ENCODE assay signal across 16 cellular contexts in the genomic region with DNA sequence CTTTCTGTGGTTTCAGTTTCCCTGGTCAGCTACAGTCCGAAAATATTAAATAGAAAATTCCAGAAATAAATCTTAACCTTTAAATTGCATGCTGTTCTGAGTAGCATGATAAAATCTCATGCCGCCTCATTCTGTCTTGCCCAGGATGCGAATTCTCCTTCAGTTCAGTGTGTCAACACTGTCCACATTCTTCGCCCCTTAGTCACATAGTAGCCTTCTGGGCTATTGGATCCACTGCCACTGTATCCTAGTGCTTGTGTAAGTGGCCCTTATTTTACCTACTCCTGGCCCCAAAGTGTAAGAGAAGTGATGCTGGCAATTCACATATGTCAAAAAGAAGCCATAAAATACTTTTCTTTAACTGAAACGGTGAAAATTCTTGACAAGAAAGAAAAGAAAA.
"Had no signal": no experiment of that assay in that cellular context is flagged by ENCODE, and none has a peak within 500 bp of the region (broad histone marks: within the 10 kb centered on the region; RNA-seq: fewer than 3 reads in every experiment).

No MANE protein-coding gene starts in this region.

- H3K36me3 ChIP-seq: prostate gland, right lobe of liver had no signal

- H3K4me3 ChIP-seq: body of pancreas, prostate gland, right lobe of liver had no signal

- H3K9me3 ChIP-seq: body of pancreas, prostate gland, right lobe of liver had no signal

- DNase-seq: activated CD4-positive, alpha-beta T cell treated with anti-CD3 and anti-CD28 coated beads, Interleukin-2, amount 50 U/mL, for 48 hours; activated CD8-positive, alpha-beta memory T cell treated with anti-CD3 and anti-CD28 coated beads, Interleukin-2, amount 10 ng/mL, durations not matched to agents 7 days and 5 days; activated effector memory CD4-positive, alpha-beta T cell treated with Interleukin-2 at 50 U/mL for 16 hours; activated T-cell treated with anti-CD3 and anti-CD28 coated beads, Interleukin-2, amount 50 U/mL, for 24 hours; amniotic stem cell; body of pancreas; cerebellar nuclear complex; effector memory CD8-positive, alpha-beta T cell; erythroblast; hypothalamus; occipital lobe; right lobe of liver; stimulated activated CD4-positive, alpha-beta T cell treated with anti-CD3 and anti-CD28 coated beads, Interleukin-1b, Interleukin-23, amount 100 ng/mL, for 48 hours; stimulated activated naive CD4-positive, alpha-beta T cell; T-helper 17 cell had no signal

- H3K27me3 ChIP-seq: body of pancreas, right lobe of liver had no signal

- H3K4me1 ChIP-seq: body of pancreas, prostate gland, right lobe of liver had no signal

- H3K27ac ChIP-seq: body of pancreas, prostate gland, right lobe of liver had no signal
